8 cellular contexts compared by ENCODE assay signal in genomic region chr1:111593403-111594127, GRCh38. TPM values are rescaled to one million over a fixed set of nuclear protein-coding genes. Genes with fewer than 3 reads are reported as not detected.
DNase-seq lines count a peak whose midpoint lies in the region; ATAC-seq and TF ChIP-seq lines count a peak whose summit lies in the region.

No MANE protein-coding gene starts in this region.

- H3K36me3 Mint-ChIP-seq in activated naive CD4-positive, alpha-beta T cell treated with anti-CD3 and anti-CD28 coated beads, Interleukin-2, amount 50 U/mL, for 24 hours, result no peaks in the 10 kb centered on the region
- no peaks in the 10 kb centered on the region for H3K36me3 Mint-ChIP-seq in activated naive CD8-positive, alpha-beta T cell

- peak overlapping the region; percentile 79 for H3K27ac Mint-ChIP-seq in activated naive CD4-positive, alpha-beta T cell treated with anti-CD3 and anti-CD28 coated beads, Interleukin-2, amount 50 U/mL, for 24 hours
- H3K27ac Mint-ChIP-seq in activated naive CD8-positive, alpha-beta T cell, result peak overlapping the region; percentile 96

- no peak for TF ChIP-seq CTCF in vagina (IDR thresholded peaks at IDR 0.05)

- no peaks in the 10 kb centered on the region for H3K27me3 Mint-ChIP-seq in activated naive CD4-positive, alpha-beta T cell treated with anti-CD3 and anti-CD28 coated beads, Interleukin-2, amount 50 U/mL, for 24 hours
- no peaks in the 10 kb centered on the region for H3K27me3 Mint-ChIP-seq in activated naive CD8-positive, alpha-beta T cell

- no peak for DNase-seq in activated naive CD4-positive, alpha-beta T cell treated with Interleukin-2 at 50 U/mL for 16 hours
- DNase-seq in medulla oblongata (ENCODE audit: extremely low spot score) (peak; percentile 20), vagina (ENCODE audit: extremely low spot score in 2 of 2) (no peak), NCI-H526 (lab: John Stamatoyannopoulos, UW) (no peak), NCI-H146 treated with DMSO at 0.1 percent for 48 hours (lab: John Stamatoyannopoulos, UW; ENCODE audit: unreplicated experiment) (no peak)

- peaks cover 79% of the 10 kb centered on the region for H3K4me1 Mint-ChIP-seq in activated naive CD4-positive, alpha-beta T cell treated with anti-CD3 and anti-CD28 coated beads, Interleukin-2, amount 50 U/mL, for 24 hours
- H3K4me1 Mint-ChIP-seq in activated naive CD8-positive, alpha-beta T cell (ENCODE audit: low read depth), result peaks cover 84% of the 10 kb centered on the region

- no peaks in the 10 kb centered on the region for H3K27me3 ChIP-seq in vagina

- H3K4me3 ChIP-seq in vagina, result no peak overlapping the region

- H3K27ac ChIP-seq in vagina, result peak overlapping the region; percentile 78

- no peak for TF ChIP-seq POLR2A in vagina (IDR thresholded peaks at IDR 0.05)

- no peaks in the 10 kb centered on the region for H3K36me3 ChIP-seq in vagina

- peak overlapping the region; percentile 52 for H3K4me3 Mint-ChIP-seq in activated naive CD4-positive, alpha-beta T cell treated with anti-CD3 and anti-CD28 coated beads, Interleukin-2, amount 50 U/mL, for 24 hours
- H3K4me3 Mint-ChIP-seq in activated naive CD8-positive, alpha-beta T cell, result peak overlapping the region; percentile 66

- no peaks in the 10 kb centered on the region for H3K9me3 ChIP-seq in vagina

- no peak for ATAC-seq in HG03571 (IDR thresholded peaks at IDR 0.05; ENCODE audit: unreplicated experiment)

- intact Hi-C loops in vagina (cut with DNase I), result no loop called here

- no peaks in the 10 kb centered on the region for H3K9me3 Mint-ChIP-seq in activated naive CD4-positive, alpha-beta T cell treated with anti-CD3 and anti-CD28 coated beads, Interleukin-2, amount 50 U/mL, for 24 hours
- H3K9me3 Mint-ChIP-seq in activated naive CD8-positive, alpha-beta T cell (ENCODE audit: low read depth), result no peaks in the 10 kb centered on the region

- H3K4me1 ChIP-seq in vagina, result peaks cover 55% of the 10 kb centered on the region

RNA-seq across cellular contexts. Expression of gene RAP1A, which starts 26.0 kb away (rescaled TPM):
- total RNA-seq in vagina, result 52.5 TPM
